19 cellular contexts compared by ENCODE assay signal in the genomic region with DNA sequence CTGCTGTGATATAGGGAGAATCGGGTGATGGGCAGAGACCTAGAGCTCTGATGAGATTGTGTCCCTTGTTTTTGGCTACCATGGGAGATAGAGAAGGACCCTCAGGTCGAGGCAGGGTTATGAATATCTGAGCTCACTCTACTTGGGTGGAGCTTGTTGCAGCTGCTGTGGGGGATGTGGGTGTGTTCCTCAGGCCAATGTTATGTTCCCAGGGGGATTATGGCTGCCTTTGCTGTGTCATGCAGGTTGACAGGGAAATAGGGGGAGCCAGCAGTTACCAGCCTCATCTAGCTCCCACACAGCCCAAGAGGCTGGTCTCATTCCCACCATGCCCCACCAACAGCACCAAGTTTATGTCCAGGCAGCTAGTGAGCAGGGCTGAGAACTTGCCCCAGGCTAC.
"Had no signal": no experiment of that assay in that cellular context is flagged by ENCODE, and none has a peak within 500 bp of the region (broad histone marks: within the 10 kb centered on the region; RNA-seq: fewer than 3 reads in every experiment).

No MANE protein-coding gene starts in this region.

- H3K36me3 ChIP-seq: brain microvascular endothelial cell, gastroesophageal sphincter, left lung, pancreas, thoracic aorta, uterus had no signal

- DNase-seq: activated CD4-positive, alpha-beta T cell treated with anti-CD3 and anti-CD28 coated beads for 1 hour; activated CD4-positive, alpha-beta T cell treated with anti-CD3 and anti-CD28 coated beads, Interleukin-2, amount 50 U/mL, for 48 hours; activated CD8-positive, alpha-beta memory T cell treated with anti-CD3 and anti-CD28 coated beads, Interleukin-2, amount 10 ng/mL, durations not matched to agents 7 days and 5 days; activated effector memory CD4-positive, alpha-beta T cell treated with Interleukin-2 at 50 U/mL for 16 hours; activated T-cell treated with anti-CD3 and anti-CD28 coated beads, Interleukin-2, amount 50 U/mL, for 24 hours; brain microvascular endothelial cell; effector memory CD8-positive, alpha-beta T cell; left lung; pancreas; stimulated activated CD4-positive, alpha-beta T cell treated with anti-CD3 and anti-CD28 coated beads, Interleukin-4, amount 100 ng/mL, for 1 hour; stimulated activated CD8-positive, alpha-beta memory T cell treated with anti-CD3 and anti-CD28 coated beads, Interleukin-4, amount 100 ng/mL, for 48 hours; uterus had no signal

- H3K27ac Mint-ChIP-seq: activated CD8-positive, alpha-beta memory T cell treated with anti-CD3 and anti-CD28 coated beads, Interleukin-2, amount 10 ng/mL, durations not matched to agents 7 days and 5 days; activated naive CD8-positive, alpha-beta T cell; activated T-cell treated with anti-CD3 and anti-CD28 coated beads, Interleukin-2, amount 50 U/mL, for 24 hours; dendritic cell treated with granulocyte-macrophage colony-stimulating factor and Interleukin-4, amounts not matched to agents 40 ng/mL and 50 ng/mL, for 4 days; effector memory CD8-positive, alpha-beta T cell; memory B cell; stimulated activated naive CD8-positive, alpha-beta T cell treated with anti-CD3 and anti-CD28 coated beads, Interleukin-15, Interleukin-2, amounts not matched to agents 100 ng/mL and 50 ng/mL, for 24 hours had no signal

- ATAC-seq: activated CD8-positive, alpha-beta memory T cell treated with anti-CD3 and anti-CD28 coated beads, Interleukin-2, amount 10 ng/mL, durations not matched to agents 7 days and 5 days; effector memory CD8-positive, alpha-beta T cell; gastroesophageal sphincter; left lung; pancreas had no signal

- H3K36me3 Mint-ChIP-seq: activated CD8-positive, alpha-beta memory T cell treated with anti-CD3 and anti-CD28 coated beads, Interleukin-2, amount 10 ng/mL, durations not matched to agents 7 days and 5 days; activated naive CD8-positive, alpha-beta T cell had no signal

- H3K27me3 ChIP-seq: brain microvascular endothelial cell, left lung, pancreas, uterus had no signal

- H3K9me3 ChIP-seq: left lung, thoracic aorta had no signal

- H3K4me1 ChIP-seq: gastroesophageal sphincter, left lung, pancreas, uterus had no signal

- H3K4me1 Mint-ChIP-seq: activated CD8-positive, alpha-beta memory T cell treated with anti-CD3 and anti-CD28 coated beads, Interleukin-2, amount 10 ng/mL, durations not matched to agents 7 days and 5 days had no signal

- H3K27ac ChIP-seq: brain microvascular endothelial cell, epithelial cell of prostate, gastroesophageal sphincter, left lung, pancreas, thoracic aorta, uterus had no signal

- H3K4me3 ChIP-seq: gastroesophageal sphincter, left lung, pancreas, thoracic aorta, uterus had no signal

- H3K4me3 Mint-ChIP-seq: activated CD8-positive, alpha-beta memory T cell treated with anti-CD3 and anti-CD28 coated beads, Interleukin-2, amount 10 ng/mL, durations not matched to agents 7 days and 5 days; activated naive CD8-positive, alpha-beta T cell; activated T-cell treated with anti-CD3 and anti-CD28 coated beads, Interleukin-2, amount 50 U/mL, for 24 hours; dendritic cell treated with granulocyte-macrophage colony-stimulating factor and Interleukin-4, amounts not matched to agents 40 ng/mL and 50 ng/mL, for 4 days; effector memory CD8-positive, alpha-beta T cell; memory B cell; stimulated activated naive CD8-positive, alpha-beta T cell treated with anti-CD3 and anti-CD28 coated beads, Interleukin-15, Interleukin-2, amounts not matched to agents 100 ng/mL and 50 ng/mL, for 24 hours had no signal
